18 cellular contexts compared by ENCODE assay signal in the genomic region with DNA sequence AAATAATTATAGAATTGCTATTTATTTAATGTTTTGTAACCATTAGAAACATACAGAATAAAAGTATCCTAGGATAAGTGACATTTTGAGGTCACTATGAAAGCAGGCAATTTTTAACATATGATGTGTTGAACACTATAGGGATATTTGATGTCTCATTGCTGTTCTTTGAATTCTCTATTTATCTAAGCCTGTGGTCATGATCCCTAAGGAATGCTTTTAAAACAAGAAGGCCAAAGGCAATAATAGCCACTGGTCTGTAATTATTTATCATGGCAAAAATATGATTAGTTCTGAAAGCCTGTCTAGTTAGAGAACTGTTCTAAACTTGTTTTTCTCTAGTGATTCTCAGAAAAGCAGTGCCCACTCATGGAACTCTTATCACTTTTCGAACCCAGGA.
"Had no signal": no experiment of that assay in that cellular context is flagged by ENCODE, and none has a peak within 500 bp of the region (broad histone marks: within the 10 kb centered on the region; RNA-seq: fewer than 3 reads in every experiment).

No MANE protein-coding gene starts in this region.

- H3K27ac Mint-ChIP-seq: activated T-cell treated with anti-CD3 and anti-CD28 coated beads, Interleukin-2, amount 50 U/mL, for 72 hours; natural killer cell; stimulated activated naive CD8-positive, alpha-beta T cell treated with anti-CD3 and anti-CD28 coated beads, Interleukin-15, Interleukin-2, amounts not matched to agents 100 ng/mL and 50 ng/mL, for 24 hours had no signal

- H3K9me3 Mint-ChIP-seq: activated T-cell treated with anti-CD3 and anti-CD28 coated beads, Interleukin-2, amount 50 U/mL, for 72 hours; natural killer cell; stimulated activated naive CD8-positive, alpha-beta T cell treated with anti-CD3 and anti-CD28 coated beads, Interleukin-15, Interleukin-2, amounts not matched to agents 100 ng/mL and 50 ng/mL, for 24 hours had no signal

- H3K4me1 Mint-ChIP-seq: natural killer cell had no signal

- H3K27ac ChIP-seq: coronary artery, lower lobe of right lung, suprapubic skin, transverse colon, WERI-Rb-1 had no signal

- H3K27me3 Mint-ChIP-seq: stimulated activated naive CD8-positive, alpha-beta T cell treated with anti-CD3 and anti-CD28 coated beads, Interleukin-15, Interleukin-2, amounts not matched to agents 100 ng/mL and 50 ng/mL, for 24 hours had no signal

- H3K36me3 ChIP-seq: lower lobe of right lung, suprapubic skin, transverse colon, WERI-Rb-1 had no signal

- H3K4me3 Mint-ChIP-seq: activated T-cell treated with anti-CD3 and anti-CD28 coated beads, Interleukin-2, amount 50 U/mL, for 72 hours; natural killer cell; stimulated activated naive CD8-positive, alpha-beta T cell treated with anti-CD3 and anti-CD28 coated beads, Interleukin-15, Interleukin-2, amounts not matched to agents 100 ng/mL and 50 ng/mL, for 24 hours had no signal

- H3K27me3 ChIP-seq: suprapubic skin, transverse colon had no signal

- H3K4me1 ChIP-seq: lower lobe of right lung, suprapubic skin, transverse colon had no signal

- DNase-seq: activated CD4-positive, alpha-beta T cell treated with anti-CD3 and anti-CD28 coated beads for 1 hour; activated effector memory CD4-positive, alpha-beta T cell treated with anti-CD3 and anti-CD28 coated beads, Interleukin-2, amount 50 U/mL, for 16 hours; activated naive CD4-positive, alpha-beta T cell treated with anti-CD3 and anti-CD28 coated beads, Interleukin-2, amount 50 U/mL, for 16 hours; activated T-cell treated with anti-CD3 and anti-CD28 coated beads, Interleukin-2, amount 50 U/mL, for 72 hours; caudate nucleus; left cardiac atrium; lower lobe of right lung; natural killer cell; posterior cingulate gyrus; retina; stimulated activated CD4-positive, alpha-beta T cell treated with anti-CD3 and anti-CD28 coated beads, Interleukin-15, amount 100 ng/mL, for 24 hours; stimulated activated CD4-positive, alpha-beta T cell treated with anti-CD3 and anti-CD28 coated beads, Interleukin-2, amount 100 ng/mL, for 48 hours; SW 1271; transverse colon; WERI-Rb-1 had no signal

- H3K36me3 Mint-ChIP-seq: natural killer cell had no signal

- H3K9me3 ChIP-seq: lower lobe of right lung, suprapubic skin, transverse colon had no signal

- H3K4me3 ChIP-seq: coronary artery, lower lobe of right lung, suprapubic skin, transverse colon had no signal
